8 cellular contexts compared by ENCODE assay signal in genomic region chr9:125374443-125375309, GRCh38.
DNase-seq lines count a peak whose midpoint lies in the region; ATAC-seq and TF ChIP-seq lines count a peak whose summit lies in the region.

No MANE protein-coding gene starts in this region.

- H3K27ac ChIP-seq in gastrocnemius medialis, result no peak overlapping the region

- in situ Hi-C loops in gastrocnemius medialis (cut with MboI; ENCODE audit: low sequenced_read_pairs in 4 of 4), result loop anchor here in 2 of 4 donors (10.0 to 25.0 kb wide), 2 partner anchors 120 to 612 kb away; partner anchors contain the start of gene NR6A1 (in 2 of the 2)

- H3K9me3 ChIP-seq in gastrocnemius medialis, result no peaks in the 10 kb centered on the region

- ATAC-seq in GM19438 (IDR thresholded peaks at IDR 0.05; ENCODE audit: low read depth, unreplicated experiment) (peak; percentile 56), gastrocnemius medialis (peak; percentile 81 to 83), HG03159 (IDR thresholded peaks at IDR 0.05; ENCODE audit: unreplicated experiment) (no peak)

- intact Hi-C loops in gastrocnemius medialis (cut with DNase I; ENCODE audit: low total_unique reads), result loop anchor here (2.0 kb wide), 2 partner anchors 118 to 604 kb away; partner anchors contain the start of gene NR6A1

- H3K4me1 ChIP-seq in gastrocnemius medialis, result peaks cover 0 to 5% of the 10 kb centered on the region in 2 donors

- TF ChIP-seq POLR2A in gastrocnemius medialis (IDR thresholded peaks at IDR 0.05), result no peak

- peak overlapping the region in 3 of 4 donors; percentile 25 to 42 (median 31) for H3K4me3 ChIP-seq in gastrocnemius medialis

- DNase-seq in AG09319 (ENCODE audit: extremely low read depth, low read depth), result peak; percentile 23
- peak; percentile 62 for DNase-seq in NCI-H146 (lab: John Stamatoyannopoulos, UW)
- peak; percentile 38 for DNase-seq in T-helper 9 cell
- DNase-seq in astrocyte of the hippocampus (ENCODE audit: low read depth, low spot score), result peak; percentile 88
- DNase-seq in iPS DF 19.7 (ENCODE audit: low read depth, low spot score), result peak; percentile 38
- DNase-seq in gastrocnemius medialis, result peak; percentile 31 to 40

- H3K36me3 ChIP-seq in gastrocnemius medialis, result no peaks in the 10 kb centered on the region

- no peaks in the 10 kb centered on the region for H3K27me3 ChIP-seq in gastrocnemius medialis

- peak; percentile 79 for TF ChIP-seq CTCF in AG09319 (IDR thresholded peaks at IDR 0.05; ENCODE audit: low read depth, low read length)
- TF ChIP-seq CTCF in gastrocnemius medialis (IDR thresholded peaks at IDR 0.05 in 4 of 5, conservative IDR thresholded peaks at IDR 0.05 in 1 of 5), result peak; percentile 45 to 79 (median 62)

Comparison
In these comparisons a context has a peak if more than half of its experiments do, and no peak if none do; other contexts are left out.
1. DNase-seq: peak in every context shown above with its lines; median percentile 88 in astrocyte of the hippocampus; 62 in NCI-H146; 38 in T-helper 9 cell; 38 in iPS DF 19.7; 36 in gastrocnemius medialis; 23 in AG09319.